In genomic region chr21:39373634-39374033, GRCh38 we compare ENCODE assay signal across 2 cellular contexts.
TF ChIP-seq lines count a peak whose summit lies in the region.

No MANE protein-coding gene starts in this region.

TF ChIP-seq in K562, 482 proteins besides CTCF, POLR2A, EP300 and RAD21:
- TF ChIP-seq KDM1A (IDR thresholded peaks at IDR 0.05), result no peak
- peak; percentile 50; the same call in 1 of the 2 replicates for TF ChIP-seq ZNF764 (CRISPR knock-in tag; IDR thresholded peaks at IDR 0.05; ENCODE audit: low read depth)
- TF ChIP-seq L3MBTL2 (IDR thresholded peaks at IDR 0.05), result peak; percentile 56; the same call in 1 of the 2 replicates
- no peak for TF ChIP-seq BRF2 (IDR thresholded peaks at IDR 0.05; ENCODE audit: borderline replicate concordance, insufficient read depth, insufficient read length)
- TF ChIP-seq MYC (IDR thresholded peaks at IDR 0.05; ENCODE audit: low read depth, low read length), result peak; percentile 52; the same call in 1 of the 2 replicates
- TF ChIP-seq MYC (CRISPR knock-in tag; IDR thresholded peaks at IDR 0.05; ENCODE audit: borderline replicate concordance, low read depth), result no peak
- TF ChIP-seq ZNF655 (CRISPR knock-in tag; IDR thresholded peaks at IDR 0.05), result no peak
- TF ChIP-seq PKNOX1 (IDR thresholded peaks at IDR 0.05), result peak; percentile 26; the same call in 1 of the 2 replicates
- TF ChIP-seq BHLHE40 (IDR thresholded peaks at IDR 0.05; ENCODE audit: low read length), result peak; percentile 69
- TF ChIP-seq FOSL1 (tag; conservative IDR thresholded peaks at IDR 0.05), result no peak
- peak in 1 of 2 experiments; percentile 16 for TF ChIP-seq E2F6 (IDR thresholded peaks at IDR 0.05; ENCODE audit: borderline replicate concordance in 1 of 2, extremely low read depth in 1 of 2, insufficient read depth in 1 of 2, insufficient read length in 1 of 2, low read depth in 1 of 2, low read length in 1 of 2, poor library complexity in 1 of 2, severe bottlenecking in 1 of 2)

TF ChIP-seq in neural cell, 6 proteins besides CTCF, POLR2A, EP300 and RAD21:
- no peak for TF ChIP-seq REST (IDR thresholded peaks at IDR 0.05; ENCODE audit: borderline replicate concordance)
- no peak for TF ChIP-seq TAF1 (IDR thresholded peaks at IDR 0.05; ENCODE audit: low read depth)
- no peak for TF ChIP-seq POLR2AphosphoS5 (IDR thresholded peaks at IDR 0.05)
- TF ChIP-seq MXI1 (conservative IDR thresholded peaks at IDR 0.05; ENCODE audit: poor library complexity, severe bottlenecking), result no peak
- peak; percentile 64 for TF ChIP-seq SMC3 (conservative IDR thresholded peaks at IDR 0.05; ENCODE audit: poor library complexity)
- no peak for TF ChIP-seq EZH2 (IDR thresholded peaks at IDR 0.05; ENCODE audit: borderline replicate concordance, insufficient read depth, low read length, poor library complexity, severe bottlenecking)
